Comparison of ENCODE assay signal across 1 cellular context in genomic region chr5:133924221-133924920, GRCh38.
TF ChIP-seq lines count a peak whose summit lies in the region.

No MANE protein-coding gene starts in this region.

TF ChIP-seq in H1, 55 proteins besides CTCF, POLR2A, EP300 and RAD21 (continued from another document):
- TF ChIP-seq KDM1A (IDR thresholded peaks at IDR 0.05; ENCODE audit: borderline replicate concordance, low read length) (no peak), SUZ12 (IDR thresholded peaks at IDR 0.05; ENCODE audit: low read length) (no peak), ZNF274 (IDR thresholded peaks at IDR 0.05; ENCODE audit: borderline replicate concordance, extremely low read depth, low read length) (no peak), CHD1 (IDR thresholded peaks at IDR 0.05; ENCODE audit: low read depth, low read length) (no peak), GABPA (IDR thresholded peaks at IDR 0.05; ENCODE audit: borderline replicate concordance, insufficient read depth, low read length) (no peak)
TF ChIP-seq in H1: peak in this region for 0.
